ENCODE assay signal across 16 cellular contexts in the genomic region with DNA sequence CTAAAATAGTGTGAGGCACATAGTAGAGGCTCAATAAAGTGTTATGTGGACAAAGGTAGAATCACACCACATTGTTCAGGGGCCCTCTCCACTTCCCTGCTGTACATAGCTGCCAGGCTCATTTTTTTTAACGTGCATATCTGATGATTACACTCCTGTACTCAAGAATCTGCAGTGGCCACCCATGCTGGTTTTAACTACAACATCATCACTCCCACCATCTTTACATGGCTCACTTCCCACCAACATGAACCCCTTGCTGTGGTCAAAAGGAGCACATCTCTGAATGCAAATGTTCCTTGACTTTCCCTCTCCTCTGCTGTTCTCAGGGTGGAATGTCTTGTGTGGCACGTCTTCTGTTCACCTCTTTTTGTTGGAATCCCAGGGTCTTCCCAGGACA.
DNase-seq lines count a peak whose midpoint lies in the region; ATAC-seq and TF ChIP-seq lines count a peak whose summit lies in the region.
"Had no signal": no experiment of that assay in that cellular context is flagged by ENCODE, and none has a peak within 500 bp of the region (broad histone marks: within the 10 kb centered on the region; RNA-seq: fewer than 3 reads in every experiment).

No MANE protein-coding gene starts in this region.

- H3K9me3 ChIP-seq in GM23248 (ENCODE audit: low read depth) (no peaks in the 10 kb centered on the region), neural progenitor cell (ENCODE audit: low read depth) (no peaks in the 10 kb centered on the region)

- peak overlapping the region; percentile 99 for H3K27ac ChIP-seq in GM23248
- H3K27ac ChIP-seq in neural progenitor cell, result no peak overlapping the region
- H3K27ac ChIP-seq: cardiac muscle cell had no signal

- H3K9ac ChIP-seq in GM23248 (peak overlapping the region; percentile 52; the same call in 1 of the 2 replicates), neural progenitor cell (no peak overlapping the region)

- H3K4me1 Mint-ChIP-seq in T-helper 1 cell treated with Interleukin-12 subunit alpha and Interleukin-12 subunit beta and Interleukin-4 antibody, amounts not matched to agents 30 μg/mL and 1 μg/mL, for 36 hours (ENCODE audit: low read depth), result peaks cover 19% of the 10 kb centered on the region
- H3K4me1 Mint-ChIP-seq in activated CD8-positive, alpha-beta T cell treated with anti-CD3 and anti-CD28 coated beads, Interleukin-2, amount 10 ng/mL, durations not matched to agents 7 days and 5 days (ENCODE audit: low read depth), result peaks cover 32% of the 10 kb centered on the region
- H3K4me1 Mint-ChIP-seq in neural progenitor cell, result peaks cover 9% of the 10 kb centered on the region

- peaks cover 73% of the 10 kb centered on the region for H3F3A ChIP-seq in GM23248 (ENCODE audit: insufficient read depth)
- H3F3A ChIP-seq in neural progenitor cell (ENCODE audit: low read depth), result no peaks in the 10 kb centered on the region

- no peak for ATAC-seq in activated CD8-positive, alpha-beta T cell treated with anti-CD3 and anti-CD28 coated beads, Interleukin-2, amount 10 ng/mL, durations not matched to agents 7 days and 5 days
- ATAC-seq in HG02885 (IDR thresholded peaks at IDR 0.05; ENCODE audit: poor library complexity, unreplicated experiment), result no peak
- no peak for ATAC-seq in HG02571 (IDR thresholded peaks at IDR 0.05; ENCODE audit: unreplicated experiment)
- ATAC-seq: left lobe of liver had no signal

- H2AFZ ChIP-seq in GM23248 (no peak overlapping the region), neural progenitor cell (replicated peaks) (no peak overlapping the region)

- DNase-seq in T-helper 1 cell, result no peak
- DNase-seq in GM23248, result peak; percentile 12
- no peak for DNase-seq in activated CD8-positive, alpha-beta T cell treated with anti-CD3 and anti-CD28 coated beads, Interleukin-2, amount 10 ng/mL, durations not matched to agents 7 days and 5 days
- no peak for DNase-seq in neural progenitor cell (ENCODE audit: low spot score)
- no peak for DNase-seq in KG1 (lab: John Stamatoyannopoulos, UW)
- DNase-seq: 8988T; activated naive CD8-positive, alpha-beta T cell treated with anti-CD3 and anti-CD28 coated beads, Interleukin-2, amount 10 ng/mL, durations not matched to agents 7 days and 5 days; heart right ventricle; NCI-H1417; NCI-H510A treated with DMSO at 0.1 percent for 48 hours; stimulated activated CD4-positive, alpha-beta T cell treated with anti-CD3 and anti-CD28 coated beads, Interleukin-4, amount 100 ng/mL, for 4 hours had no signal

- peaks cover 14% of the 10 kb centered on the region for H3K36me3 Mint-ChIP-seq in T-helper 1 cell treated with Interleukin-12 subunit alpha and Interleukin-12 subunit beta and Interleukin-4 antibody, amounts not matched to agents 30 μg/mL and 1 μg/mL, for 36 hours (ENCODE audit: low read depth)
- H3K36me3 Mint-ChIP-seq in activated CD8-positive, alpha-beta T cell treated with anti-CD3 and anti-CD28 coated beads, Interleukin-2, amount 10 ng/mL, durations not matched to agents 7 days and 5 days (ENCODE audit: low read depth), result peaks cover 12% of the 10 kb centered on the region
- no peaks in the 10 kb centered on the region for H3K36me3 Mint-ChIP-seq in neural progenitor cell

- no peak overlapping the region for H3K4me3 Mint-ChIP-seq in T-helper 1 cell treated with Interleukin-12 subunit alpha and Interleukin-12 subunit beta and Interleukin-4 antibody, amounts not matched to agents 30 μg/mL and 1 μg/mL, for 36 hours
- H3K4me3 Mint-ChIP-seq in activated CD8-positive, alpha-beta T cell treated with anti-CD3 and anti-CD28 coated beads, Interleukin-2, amount 10 ng/mL, durations not matched to agents 7 days and 5 days, result no peak overlapping the region
- H3K4me3 Mint-ChIP-seq in neural progenitor cell, result no peak overlapping the region
- H3K4me3 Mint-ChIP-seq: activated naive CD8-positive, alpha-beta T cell treated with anti-CD3 and anti-CD28 coated beads, Interleukin-2, amount 10 ng/mL, durations not matched to agents 7 days and 5 days had no signal

- H3K79me2 ChIP-seq in GM23248 (ENCODE audit: insufficient read depth) (no peaks in the 10 kb centered on the region), neural progenitor cell (ENCODE audit: low read depth) (no peaks in the 10 kb centered on the region)

- H3K4me3 ChIP-seq in GM23248 (no peak overlapping the region), neural progenitor cell (no peak overlapping the region)
- H3K4me3 ChIP-seq: cardiac muscle cell, heart right ventricle had no signal

- in situ Hi-C loops in GM23248 (cut with MboI), result no loop called here

- H3K4me2 ChIP-seq in GM23248 (ENCODE audit: unreplicated experiment) (peak overlapping the region; percentile 46), neural progenitor cell (no peak overlapping the region)

- H3K9me3 Mint-ChIP-seq in T-helper 1 cell treated with Interleukin-12 subunit alpha and Interleukin-12 subunit beta and Interleukin-4 antibody, amounts not matched to agents 30 μg/mL and 1 μg/mL, for 36 hours, result peaks cover 17% of the 10 kb centered on the region
- peaks cover 9% of the 10 kb centered on the region for H3K9me3 Mint-ChIP-seq in activated CD8-positive, alpha-beta T cell treated with anti-CD3 and anti-CD28 coated beads, Interleukin-2, amount 10 ng/mL, durations not matched to agents 7 days and 5 days (ENCODE audit: insufficient read depth)
- peaks cover 7% of the 10 kb centered on the region for H3K9me3 Mint-ChIP-seq in neural progenitor cell

- H3K27me3 ChIP-seq in GM23248 (replicated peaks; ENCODE audit: insufficient read depth) (no peaks in the 10 kb centered on the region), neural progenitor cell (no peaks in the 10 kb centered on the region)
- H3K27me3 ChIP-seq: cardiac muscle cell, heart right ventricle had no signal

- no peak for TF ChIP-seq CTCF in neural progenitor cell (IDR thresholded peaks at IDR 0.05)

- CTCF ChIA-PET in activated CD8-positive, alpha-beta T cell treated with anti-CD3 and anti-CD28 coated beads, Interleukin-2, amount 10 ng/mL, durations not matched to agents 7 days and 5 days (lab: Charles Lee), result interaction anchor here (0.6 to 2.1 kb wide), 3 partner anchors 11 to 90 kb away, joined by 3 to 8 read pairs (median 3); no protein-coding TSS in a partner anchor

- peak overlapping the region; percentile 43 for H3K27ac Mint-ChIP-seq in T-helper 1 cell treated with Interleukin-12 subunit alpha and Interleukin-12 subunit beta and Interleukin-4 antibody, amounts not matched to agents 30 μg/mL and 1 μg/mL, for 36 hours
- H3K27ac Mint-ChIP-seq in activated CD8-positive, alpha-beta T cell treated with anti-CD3 and anti-CD28 coated beads, Interleukin-2, amount 10 ng/mL, durations not matched to agents 7 days and 5 days, result peak overlapping the region; percentile 16
- H3K27ac Mint-ChIP-seq in neural progenitor cell, result peak overlapping the region; percentile 14
- H3K27ac Mint-ChIP-seq: activated naive CD8-positive, alpha-beta T cell treated with anti-CD3 and anti-CD28 coated beads, Interleukin-2, amount 10 ng/mL, durations not matched to agents 7 days and 5 days had no signal

- H3K27me3 Mint-ChIP-seq in T-helper 1 cell treated with Interleukin-12 subunit alpha and Interleukin-12 subunit beta and Interleukin-4 antibody, amounts not matched to agents 30 μg/mL and 1 μg/mL, for 36 hours (ENCODE audit: low read depth), result peaks cover 5% of the 10 kb centered on the region
- peaks cover 4% of the 10 kb centered on the region for H3K27me3 Mint-ChIP-seq in activated CD8-positive, alpha-beta T cell treated with anti-CD3 and anti-CD28 coated beads, Interleukin-2, amount 10 ng/mL, durations not matched to agents 7 days and 5 days (ENCODE audit: low read depth)
- H3K27me3 Mint-ChIP-seq in neural progenitor cell (ENCODE audit: insufficient read depth, low read depth), result no peaks in the 10 kb centered on the region
- H3K27me3 Mint-ChIP-seq: activated naive CD8-positive, alpha-beta T cell treated with anti-CD3 and anti-CD28 coated beads, Interleukin-2, amount 10 ng/mL, durations not matched to agents 7 days and 5 days had no signal

- 93 to 100% methylated on average over 2 of the region's 2 CpGs for WGBS in GM23248 (ENCODE audit: low coverage in 1 of 2, low lambda C conversion rate in 2 of 2, missing lambda C conversion rate in 2 of 2), 2 experiments

- POLR2A ChIA-PET in activated CD8-positive, alpha-beta T cell treated with anti-CD3 and anti-CD28 coated beads, Interleukin-2, amount 10 ng/mL, durations not matched to agents 7 days and 5 days (lab: Charles Lee), result no interaction called here

- H3K4me1 ChIP-seq in GM23248 (ENCODE audit: insufficient read depth) (peaks cover 38% of the 10 kb centered on the region), neural progenitor cell (no peaks in the 10 kb centered on the region)

- H4K20me1 ChIP-seq in GM23248 (ENCODE audit: insufficient read depth) (no peaks in the 10 kb centered on the region), neural progenitor cell (ENCODE audit: low read depth) (no peaks in the 10 kb centered on the region)

- no peaks in the 10 kb centered on the region for H3K9me2 ChIP-seq in GM23248 (ENCODE audit: insufficient read depth)

- H3K36me3 ChIP-seq in GM23248 (ENCODE audit: low read depth) (peaks cover 53% of the 10 kb centered on the region), neural progenitor cell (no peaks in the 10 kb centered on the region)
- H3K36me3 ChIP-seq: cardiac muscle cell had no signal
